ENCODE assay signal across 2 cellular contexts in genomic region chrX:70129811-70130210, GRCh38.
TF ChIP-seq lines count a peak whose summit lies in the region.

No MANE protein-coding gene starts in this region.

TF ChIP-seq in GM23338, 12 proteins besides CTCF, POLR2A, EP300 and RAD21:
- TF ChIP-seq STAT1 (IDR thresholded peaks at IDR 0.05; ENCODE audit: unreplicated experiment) (no peak), NANOG (IDR thresholded peaks at IDR 0.05; ENCODE audit: borderline replicate concordance) (no peak), JUNB (IDR thresholded peaks at IDR 0.05; ENCODE audit: unreplicated experiment) (no peak), CREB1 (CRISPR knock-in tag; IDR thresholded peaks at IDR 0.05; ENCODE audit: low read depth) (no peak), POLR2AphosphoS5 (IDR thresholded peaks at IDR 0.05; ENCODE audit: low read depth) (no peak), ZNF114 (CRISPR knock-in tag; IDR thresholded peaks at IDR 0.05) (no peak), EZH2phosphoT487 (IDR thresholded peaks at IDR 0.05; ENCODE audit: unreplicated experiment) (no peak), EZH2 (IDR thresholded peaks at IDR 0.05; ENCODE audit: low read depth, unreplicated experiment) (no peak), ZNF331 (CRISPR knock-in tag; IDR thresholded peaks at IDR 0.05; ENCODE audit: low read depth) (no peak)
- TF ChIP-seq, protein P1, sequence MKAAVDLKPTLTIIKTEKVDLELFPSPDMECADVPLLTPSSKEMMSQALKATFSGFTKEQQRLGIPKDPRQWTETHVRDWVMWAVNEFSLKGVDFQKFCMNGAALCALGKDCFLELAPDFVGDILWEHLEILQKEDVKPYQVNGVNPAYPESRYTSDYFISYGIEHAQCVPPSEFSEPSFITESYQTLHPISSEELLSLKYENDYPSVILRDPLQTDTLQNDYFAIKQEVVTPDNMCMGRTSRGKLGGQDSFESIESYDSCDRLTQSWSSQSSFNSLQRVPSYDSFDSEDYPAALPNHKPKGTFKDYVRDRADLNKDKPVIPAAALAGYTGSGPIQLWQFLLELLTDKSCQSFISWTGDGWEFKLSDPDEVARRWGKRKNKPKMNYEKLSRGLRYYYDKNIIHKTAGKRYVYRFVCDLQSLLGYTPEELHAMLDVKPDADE (IDR thresholded peaks at IDR 0.05): no peak
- TF ChIP-seq, protein P2, sequence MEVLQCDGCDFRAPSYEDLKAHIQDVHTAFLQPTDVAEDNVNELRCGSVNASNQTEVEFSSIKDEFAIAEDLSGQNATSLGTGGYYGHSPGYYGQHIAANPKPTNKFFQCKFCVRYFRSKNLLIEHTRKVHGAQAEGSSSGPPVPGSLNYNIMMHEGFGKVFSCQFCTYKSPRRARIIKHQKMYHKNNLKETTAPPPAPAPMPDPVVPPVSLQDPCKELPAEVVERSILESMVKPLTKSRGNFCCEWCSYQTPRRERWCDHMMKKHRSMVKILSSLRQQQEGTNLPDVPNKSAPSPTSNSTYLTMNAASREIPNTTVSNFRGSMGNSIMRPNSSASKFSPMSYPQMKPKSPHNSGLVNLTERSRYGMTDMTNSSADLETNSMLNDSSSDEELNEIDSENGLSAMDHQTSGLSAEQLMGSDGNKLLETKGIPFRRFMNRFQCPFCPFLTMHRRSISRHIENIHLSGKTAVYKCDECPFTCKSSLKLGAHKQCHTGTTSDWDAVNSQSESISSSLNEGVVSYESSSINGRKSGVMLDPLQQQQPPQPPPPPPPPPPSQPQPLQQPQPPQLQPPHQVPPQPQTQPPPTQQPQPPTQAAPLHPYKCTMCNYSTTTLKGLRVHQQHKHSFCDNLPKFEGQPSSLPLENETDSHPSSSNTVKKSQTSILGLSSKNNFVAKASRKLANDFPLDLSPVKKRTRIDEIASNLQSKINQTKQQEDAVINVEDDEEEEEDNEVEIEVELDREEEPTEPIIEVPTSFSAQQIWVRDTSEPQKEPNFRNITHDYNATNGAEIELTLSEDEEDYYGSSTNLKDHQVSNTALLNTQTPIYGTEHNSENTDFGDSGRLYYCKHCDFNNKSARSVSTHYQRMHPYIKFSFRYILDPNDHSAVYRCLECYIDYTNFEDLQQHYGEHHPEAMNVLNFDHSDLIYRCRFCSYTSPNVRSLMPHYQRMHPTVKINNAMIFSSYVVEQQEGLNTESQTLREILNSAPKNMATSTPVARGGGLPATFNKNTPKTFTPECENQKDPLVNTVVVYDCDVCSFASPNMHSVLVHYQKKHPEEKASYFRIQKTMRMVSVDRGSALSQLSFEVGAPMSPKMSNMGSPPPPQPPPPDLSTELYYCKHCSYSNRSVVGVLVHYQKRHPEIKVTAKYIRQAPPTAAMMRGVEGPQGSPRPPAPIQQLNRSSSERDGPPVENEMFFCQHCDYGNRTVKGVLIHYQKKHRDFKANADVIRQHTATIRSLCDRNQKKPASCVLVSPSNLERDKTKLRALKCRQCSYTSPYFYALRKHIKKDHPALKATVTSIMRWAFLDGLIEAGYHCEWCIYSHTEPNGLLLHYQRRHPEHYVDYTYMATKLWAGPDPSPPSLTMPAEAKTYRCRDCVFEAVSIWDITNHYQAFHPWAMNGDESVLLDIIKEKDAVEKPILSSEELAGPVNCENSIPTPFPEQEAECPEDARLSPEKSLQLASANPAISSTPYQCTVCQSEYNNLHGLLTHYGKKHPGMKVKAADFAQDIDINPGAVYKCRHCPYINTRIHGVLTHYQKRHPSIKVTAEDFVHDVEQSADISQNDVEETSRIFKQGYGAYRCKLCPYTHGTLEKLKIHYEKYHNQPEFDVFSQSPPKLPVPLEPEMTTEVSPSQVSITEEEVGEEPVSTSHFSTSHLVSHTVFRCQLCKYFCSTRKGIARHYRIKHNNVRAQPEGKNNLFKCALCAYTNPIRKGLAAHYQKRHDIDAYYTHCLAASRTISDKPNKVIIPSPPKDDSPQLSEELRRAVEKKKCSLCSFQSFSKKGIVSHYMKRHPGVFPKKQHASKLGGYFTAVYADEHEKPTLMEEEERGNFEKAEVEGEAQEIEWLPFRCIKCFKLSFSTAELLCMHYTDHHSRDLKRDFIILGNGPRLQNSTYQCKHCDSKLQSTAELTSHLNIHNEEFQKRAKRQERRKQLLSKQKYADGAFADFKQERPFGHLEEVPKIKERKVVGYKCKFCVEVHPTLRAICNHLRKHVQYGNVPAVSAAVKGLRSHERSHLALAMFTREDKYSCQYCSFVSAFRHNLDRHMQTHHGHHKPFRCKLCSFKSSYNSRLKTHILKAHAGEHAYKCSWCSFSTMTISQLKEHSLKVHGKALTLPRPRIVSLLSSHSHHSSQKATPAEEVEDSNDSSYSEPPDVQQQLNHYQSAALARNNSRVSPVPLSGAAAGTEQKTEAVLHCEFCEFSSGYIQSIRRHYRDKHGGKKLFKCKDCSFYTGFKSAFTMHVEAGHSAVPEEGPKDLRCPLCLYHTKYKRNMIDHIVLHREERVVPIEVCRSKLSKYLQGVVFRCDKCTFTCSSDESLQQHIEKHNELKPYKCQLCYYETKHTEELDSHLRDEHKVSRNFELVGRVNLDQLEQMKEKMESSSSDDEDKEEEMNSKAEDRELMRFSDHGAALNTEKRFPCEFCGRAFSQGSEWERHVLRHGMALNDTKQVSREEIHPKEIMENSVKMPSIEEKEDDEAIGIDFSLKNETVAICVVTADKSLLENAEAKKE (CRISPR knock-in tag; IDR thresholded peaks at IDR 0.05): no peak
- TF ChIP-seq, protein P3, sequence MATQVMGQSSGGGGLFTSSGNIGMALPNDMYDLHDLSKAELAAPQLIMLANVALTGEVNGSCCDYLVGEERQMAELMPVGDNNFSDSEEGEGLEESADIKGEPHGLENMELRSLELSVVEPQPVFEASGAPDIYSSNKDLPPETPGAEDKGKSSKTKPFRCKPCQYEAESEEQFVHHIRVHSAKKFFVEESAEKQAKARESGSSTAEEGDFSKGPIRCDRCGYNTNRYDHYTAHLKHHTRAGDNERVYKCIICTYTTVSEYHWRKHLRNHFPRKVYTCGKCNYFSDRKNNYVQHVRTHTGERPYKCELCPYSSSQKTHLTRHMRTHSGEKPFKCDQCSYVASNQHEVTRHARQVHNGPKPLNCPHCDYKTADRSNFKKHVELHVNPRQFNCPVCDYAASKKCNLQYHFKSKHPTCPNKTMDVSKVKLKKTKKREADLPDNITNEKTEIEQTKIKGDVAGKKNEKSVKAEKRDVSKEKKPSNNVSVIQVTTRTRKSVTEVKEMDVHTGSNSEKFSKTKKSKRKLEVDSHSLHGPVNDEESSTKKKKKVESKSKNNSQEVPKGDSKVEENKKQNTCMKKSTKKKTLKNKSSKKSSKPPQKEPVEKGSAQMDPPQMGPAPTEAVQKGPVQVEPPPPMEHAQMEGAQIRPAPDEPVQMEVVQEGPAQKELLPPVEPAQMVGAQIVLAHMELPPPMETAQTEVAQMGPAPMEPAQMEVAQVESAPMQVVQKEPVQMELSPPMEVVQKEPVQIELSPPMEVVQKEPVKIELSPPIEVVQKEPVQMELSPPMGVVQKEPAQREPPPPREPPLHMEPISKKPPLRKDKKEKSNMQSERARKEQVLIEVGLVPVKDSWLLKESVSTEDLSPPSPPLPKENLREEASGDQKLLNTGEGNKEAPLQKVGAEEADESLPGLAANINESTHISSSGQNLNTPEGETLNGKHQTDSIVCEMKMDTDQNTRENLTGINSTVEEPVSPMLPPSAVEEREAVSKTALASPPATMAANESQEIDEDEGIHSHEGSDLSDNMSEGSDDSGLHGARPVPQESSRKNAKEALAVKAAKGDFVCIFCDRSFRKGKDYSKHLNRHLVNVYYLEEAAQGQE (IDR thresholded peaks at IDR 0.05; ENCODE audit: unreplicated experiment): no peak

TF ChIP-seq in H1, 55 proteins besides CTCF, POLR2A, EP300 and RAD21:
- TF ChIP-seq CBX5 (IDR thresholded peaks at IDR 0.05; ENCODE audit: low read depth, low read length) (no peak), GABPA (IDR thresholded peaks at IDR 0.05; ENCODE audit: borderline replicate concordance, insufficient read depth, low read length) (no peak), CHD2 (IDR thresholded peaks at IDR 0.05; ENCODE audit: low read length) (no peak), NANOG (IDR thresholded peaks at IDR 0.05; ENCODE audit: insufficient read depth, low read depth, low read length, poor library complexity, severe bottlenecking) (no peak), POLR2AphosphoS5 (IDR thresholded peaks at IDR 0.05; ENCODE audit: low read depth, low read length) (no peak), SAP30 (IDR thresholded peaks at IDR 0.05; ENCODE audit: insufficient read depth, insufficient replicate concordance, low read length) (no peak), NRF1 (IDR thresholded peaks at IDR 0.05; ENCODE audit: low read depth, low read length) (no peak), KDM1A (IDR thresholded peaks at IDR 0.05; ENCODE audit: borderline replicate concordance, low read length) (no peak), RBBP5 (IDR thresholded peaks at IDR 0.05; ENCODE audit: borderline replicate concordance, low read depth, low read length) (no peak), ZNF274 (IDR thresholded peaks at IDR 0.05; ENCODE audit: borderline replicate concordance, extremely low read depth, low read length) (no peak), TEAD4 (IDR thresholded peaks at IDR 0.05; ENCODE audit: low read depth, low read length) (no peak), ATF2 (IDR thresholded peaks at IDR 0.05; ENCODE audit: low read length) (no peak), RXRA (IDR thresholded peaks at IDR 0.05; ENCODE audit: insufficient read depth, low read depth, low read length) (no peak), JUND (IDR thresholded peaks at IDR 0.05; ENCODE audit: low read length) (no peak), CTBP2 (IDR thresholded peaks at IDR 0.05; ENCODE audit: borderline replicate concordance, insufficient read depth, insufficient read length, low read length) (no peak), SIN3A (conservative IDR thresholded peaks at IDR 0.05 in 1 of 2, IDR thresholded peaks at IDR 0.05 in 1 of 2; ENCODE audit: low read depth in 1 of 2, low read length in 2 of 2) (no peak), BCL11A (IDR thresholded peaks at IDR 0.05; ENCODE audit: low read depth in 2 of 2, low read length in 2 of 2) (no peak)
